ENCODE assay signal across 22 cellular contexts in genomic region chr10:9215121-9215520, GRCh38.
"Had no signal": no experiment of that assay in that cellular context is flagged by ENCODE, and none has a peak within 500 bp of the region (broad histone marks: within the 10 kb centered on the region; RNA-seq: fewer than 3 reads in every experiment).

No MANE protein-coding gene starts in this region.

- H3K27me3 ChIP-seq: colonic mucosa, foreskin keratinocyte, gastrocnemius medialis had no signal

- H3K27ac ChIP-seq: colonic mucosa, coronary artery, dorsolateral prefrontal cortex, epithelial cell of prostate, esophagus muscularis mucosa, esophagus squamous epithelium, foreskin keratinocyte, gastrocnemius medialis, gastroesophageal sphincter had no signal

- DNase-seq: colonic mucosa; cortex of kidney; dermis blood vessel endothelial cell; dorsolateral prefrontal cortex; effector CD4-positive, alpha-beta T cell; effector CD8-positive, alpha-beta T cell; effector memory CD4-positive, alpha-beta T cell; effector memory CD8-positive, alpha-beta T cell; endodermal cell; erythroblast; esophagus squamous epithelium; foreskin keratinocyte; foreskin melanocyte; gastrocnemius medialis; glutamatergic neuron; head of caudate nucleus had no signal

- H3K4me3 Mint-ChIP-seq: dendritic cell treated with granulocyte-macrophage colony-stimulating factor and Interleukin-4, amounts not matched to agents 40 ng/mL and 50 ng/mL, for 4 days; effector memory CD8-positive, alpha-beta T cell; endodermal cell had no signal

- H3K9me3 Mint-ChIP-seq: dendritic cell treated with granulocyte-macrophage colony-stimulating factor and Interleukin-4, amounts not matched to agents 40 ng/mL and 50 ng/mL, for 4 days; effector memory CD8-positive, alpha-beta T cell; endodermal cell had no signal

- H3K4me3 ChIP-seq: colonic mucosa, coronary artery, dorsolateral prefrontal cortex, esophagus muscularis mucosa, esophagus squamous epithelium, gastrocnemius medialis, gastroesophageal sphincter had no signal

- H3K27ac Mint-ChIP-seq: dendritic cell treated with granulocyte-macrophage colony-stimulating factor and Interleukin-4, amounts not matched to agents 40 ng/mL and 50 ng/mL, for 4 days; effector memory CD8-positive, alpha-beta T cell; endodermal cell had no signal

- H3K4me1 Mint-ChIP-seq: endodermal cell had no signal

- ATAC-seq: effector memory CD8-positive, alpha-beta T cell; esophagus mucosa; gastrocnemius medialis; gastroesophageal sphincter had no signal

- H3K9me3 ChIP-seq: colonic mucosa, esophagus muscularis mucosa, esophagus squamous epithelium, gastrocnemius medialis, gastroesophageal sphincter had no signal

- H3K36me3 ChIP-seq: colonic mucosa, esophagus muscularis mucosa, esophagus squamous epithelium, gastrocnemius medialis, gastroesophageal sphincter had no signal

- H3K4me1 ChIP-seq: colonic mucosa, esophagus muscularis mucosa, esophagus squamous epithelium, foreskin keratinocyte, gastrocnemius medialis, gastroesophageal sphincter had no signal
